9 cellular contexts compared by ENCODE assay signal in genomic region chr17:75514299-75515228, GRCh38. TPM values are rescaled to one million over a fixed set of nuclear protein-coding genes. Genes with fewer than 3 reads are reported as not detected.
DNase-seq lines count a peak whose midpoint lies in the region; ATAC-seq, FAIRE-seq and TF ChIP-seq lines count a peak whose summit lies in the region.
"Had no signal": no experiment of that assay in that cellular context is flagged by ENCODE, and none has a peak within 500 bp of the region (broad histone marks: within the 10 kb centered on the region; RNA-seq: fewer than 3 reads in every experiment).

No MANE protein-coding gene starts in this region.

- intact Hi-C loops in K562 (cut with micrococcal nuclease) = loop anchor here (1.0 to 5.0 kb wide), 3 partner anchors 73 to 238 kb away; partner anchors contain the start of gene MYO15B

- CTCF ChIA-PET in AG04450 (lab: Charles Lee) (interaction anchor here (0.7 kb wide), 1 partner anchor 244 kb away, joined by 3 read pairs; the partner anchor contains the start of gene MIF4GD), K562 (lab: Yijun Ruan, JAX; ENCODE audit: low intra/inter-chr PET ratio) (interaction anchor here (1.6 to 2.2 kb wide), 2 partner anchors 10 to 88 kb away, joined by 9 to 17 read pairs; partner anchors contain the start of gene LLGL2)

- H3K36me3 Mint-ChIP-seq in IgD-negative memory B cell = no peaks in the 10 kb centered on the region

- FAIRE-seq in K562 (lab: Jason Lieb, UNC) = no peak

- H2AFZ ChIP-seq in K562 (ENCODE audit: low read depth, low read length) = peak overlapping the region; percentile 95

- peaks cover 3% of the 10 kb centered on the region for H3K27me3 Mint-ChIP-seq in IgD-negative memory B cell

- H3K4me1 ChIP-seq in K562 (replicated peaks in 1 of 2; ENCODE audit: control insufficient read depth in 2 of 2, insufficient read depth in 2 of 2, low read length in 2 of 2) = peaks cover 34 to 70% of the 10 kb centered on the region in 2 experiments

- TF ChIP-seq RAD21 in K562 (CRISPR knock-in tag; conservative IDR thresholded peaks at IDR 0.05 in 1 of 2, IDR thresholded peaks at IDR 0.05 in 1 of 2) = no peak

- TSS peak; percentile 39 for BruUV-seq in K562 (replicated peaks; lab: Mats Ljungman, UMichigan)

- no peak for TF ChIP-seq POLR2A in K562 (conservative IDR thresholded peaks at IDR 0.05)

- no peak overlapping the region for H3K27ac ChIP-seq in AG04450 (ENCODE audit: low read depth, low read length)
- H3K27ac ChIP-seq in K562 (ENCODE audit: extremely low read depth, low read depth, low read length) = 0 out of 3 replicates have a peak overlapping the region, but pooled peaks have one; percentile 14
- peak overlapping the region; percentile 80 for H3K27ac ChIP-seq in temporal lobe (ENCODE audit: low read depth, low read length)
- H3K27ac ChIP-seq: neutrophil had no signal

- H3K4me3 ChIP-seq in AG04450 (ENCODE audit: low read depth, low read length) (peak overlapping the region; percentile 75), K562 (peak overlapping the region; percentile 91), kidney epithelial cell (ENCODE audit: low read depth, low read length) (peak overlapping the region; percentile 89)

- H3K4me1 Mint-ChIP-seq in IgD-negative memory B cell = peaks cover 14 to 17% (median 15%) of the 10 kb centered on the region in 3 donors

- DNase-seq in AG04450 (ENCODE audit: low read depth, low spot score) (no peak), K562 (ENCODE audit: extremely low read depth in 1 of 4, low spot score in 3 of 4) (peak in 2 of 4 experiments; percentile 42 to 43), kidney epithelial cell (ENCODE audit: low read depth) (peak; percentile 26), Ammon's horn (ENCODE audit: low spot score) (no peak)

- no peaks in the 10 kb centered on the region for H3K9me3 Mint-ChIP-seq in IgD-negative memory B cell

- H4K20me1 ChIP-seq in K562 (replicated peaks; ENCODE audit: control insufficient read depth, insufficient read depth, low read length) = peaks cover 17% of the 10 kb centered on the region

- peak; percentile 0; the same call in 1 of the 3 replicates for ATAC-seq in K562
- ATAC-seq in HG03565 (IDR thresholded peaks at IDR 0.05; ENCODE audit: unreplicated experiment) = no peak
- ATAC-seq in GM21737 (IDR thresholded peaks at IDR 0.05; ENCODE audit: unreplicated experiment) = no peak

- peaks cover 26% of the 10 kb centered on the region; the same call in 2 of the 3 replicates for H3K36me3 ChIP-seq in K562 (ENCODE audit: control insufficient read depth, insufficient read depth, low read length)
- H3K36me3 ChIP-seq in kidney epithelial cell (ENCODE audit: control insufficient read depth, insufficient read depth, low read length) = peaks cover 3% of the 10 kb centered on the region
- H3K36me3 ChIP-seq: neutrophil had no signal

- H3K27me3 ChIP-seq in AG04450 (ENCODE audit: control insufficient read depth, insufficient read depth, low read length) (no peaks in the 10 kb centered on the region), K562 (ENCODE audit: control insufficient read depth in 2 of 2, insufficient read depth in 2 of 2, low read length in 2 of 2) (no peaks in the 10 kb centered on the region), kidney epithelial cell (ENCODE audit: control insufficient read depth, insufficient read depth, low read length) (no peaks in the 10 kb centered on the region)

- H3K9me3 ChIP-seq in AG04450 (ENCODE audit: control insufficient read depth, insufficient read depth, low read length) = no peaks in the 10 kb centered on the region; the same call in 1 of the 2 replicates
- no peaks in the 10 kb centered on the region for H3K9me3 ChIP-seq in K562 (replicated peaks; ENCODE audit: control insufficient read depth, insufficient read depth, low read depth, low read length)
- H3K9me3 ChIP-seq: neutrophil had no signal

- in situ Hi-C loops in K562 (cut with MboI) = no loop called here

- peaks cover 10% of the 10 kb centered on the region for H3K79me2 ChIP-seq in K562 (ENCODE audit: control insufficient read depth, insufficient read depth, low read length)

- POLR2A ChIA-PET in AG04450 (lab: Yijun Ruan, JAX) = no interaction called here
- POLR2A ChIA-PET in K562 (lab: Yijun Ruan, JAX) = interaction anchor here (1.1 to 1.3 kb wide), 3 partner anchors 39 to 254 kb away, joined by 3 read pairs; no protein-coding TSS in a partner anchor

- peak overlapping the region; percentile 87 for H3K4me2 ChIP-seq in K562 (ENCODE audit: insufficient read depth, low read length)

- H3K9ac ChIP-seq in K562 (ENCODE audit: insufficient read depth in 1 of 2, low read depth in 2 of 2, low read length in 2 of 2) = peak overlapping the region; percentile 47 to 86; a peak in 3 of 4 replicates

- peak overlapping the region in 1 of 3 donors; percentile 83 for H3K27ac Mint-ChIP-seq in IgD-negative memory B cell

- TF ChIP-seq EP300 in K562 (IDR thresholded peaks at IDR 0.05; ENCODE audit: low read length) = no peak

- peak overlapping the region in 3 of 4 donors; percentile 61 to 76 (median 73) for H3K4me3 Mint-ChIP-seq in IgD-negative memory B cell

- TF ChIP-seq CTCF in AG04450 (IDR thresholded peaks at IDR 0.05; ENCODE audit: low read depth, low read length) (no peak), K562 (IDR thresholded peaks at IDR 0.05 in 2 of 3, conservative IDR thresholded peaks at IDR 0.05 in 1 of 3; ENCODE audit: insufficient read depth in 2 of 3, low read depth in 1 of 3, low read length in 3 of 3) (no peak), kidney epithelial cell (IDR thresholded peaks at IDR 0.05; ENCODE audit: insufficient read depth, low read length, poor library complexity, severe bottlenecking) (no peak)

- H3K9me1 ChIP-seq in K562 (ENCODE audit: control insufficient read depth, insufficient read depth, low read length) = peaks cover 5% of the 10 kb centered on the region

- 27% methylated on average over 32 of the region's 39 CpGs for WGBS in K562 (ENCODE audit: insufficient coverage, low coverage, missing lambda C conversion rate)

RNA-seq across cellular contexts. Expression of gene CASKIN2, which starts 0.8 kb away (rescaled TPM):
- polyA plus RNA-seq in AG04450 (2011; rRNA removed) (1.9 and 2.8 TPM in 2 replicates), IgD-negative memory B cell (not detected), K562 (2011; rRNA removed) (1.9 and 2.2 TPM in 2 replicates), K562 (2014; fragmentation: Illumina TruSeq; extraction: Trizol) (2.5 and 5.7 TPM in 2 replicates), K562 (2014; fragmentation: Nextera tagmentation; extraction: Ambion mirVana) (under 1 TPM; 0.01 to 0.04 TPM), K562 (2014; rRNA removed) (3.0 and 5.1 TPM in 2 replicates)
- polyA minus RNA-seq in AG04450 (2011; rRNA and poly(A)+ RNA removed) = 7.0 and 7.4 TPM in 2 replicates
- 7.8 and 33.3 TPM in 2 replicates for total RNA-seq in K562 (2011; cell fraction: chromatin; rRNA removed; ENCODE audit: low replicate concordance)
- 14.5 and 19.7 TPM in 2 replicates for total RNA-seq in K562 (2011; cell fraction: nucleolus; rRNA removed)
- total RNA-seq in K562 (2011; cell fraction: nucleoplasm; rRNA removed) = 6.2 and 10.0 TPM in 2 replicates
- total RNA-seq in K562 (2014; rRNA removed) (2.3 and 3.5 TPM in 2 replicates), K562 (2014; rRNA removed; fragmentation: Illumina TruSeq; extraction: Trizol) (1.1 and 1.3 TPM in 2 replicates), K562 (2015; rRNA removed; fragmentation: Illumina TruSeq; extraction: Trizol) (2.1 and 2.3 TPM in 2 replicates), K562 (2021) (12.2 and 14.5 TPM in 2 replicates), kidney epithelial cell (14.7 and 18.3 TPM in 2 replicates), temporal lobe (5.7 TPM)
- 1.2 and 1.5 TPM in 2 replicates for polyA plus RNA-seq in K562 (2011; cell fraction: cytosol; rRNA removed)
- 6.5 and 13.9 TPM in 2 replicates for polyA plus RNA-seq in K562 (2011; cell fraction: nucleus; rRNA removed)
- 4.8 and 5.2 TPM in 2 replicates for polyA plus RNA-seq in K562 (2012)
- polyA minus RNA-seq in K562 (2011; rRNA and poly(A)+ RNA removed) = 1.8 and 1.9 TPM in 2 replicates
- 3.8 and 8.4 TPM in 2 replicates for polyA minus RNA-seq in K562 (2011; cell fraction: cytosol; rRNA and poly(A)+ RNA removed)
- 8.6 and 9.6 TPM in 2 replicates for polyA minus RNA-seq in K562 (2011; cell fraction: nucleus; rRNA and poly(A)+ RNA removed)

RNA-seq across cellular contexts. Expression of gene TSEN54, which starts 1.8 kb away (rescaled TPM):
- polyA plus RNA-seq in AG04450 (2011; rRNA removed) (8.8 and 10.9 TPM in 2 replicates), IgD-negative memory B cell (34.9 TPM), K562 (2011; rRNA removed) (57.6 and 62.0 TPM in 2 replicates), K562 (2014; fragmentation: Illumina TruSeq; extraction: Trizol) (40.0 and 41.6 TPM in 2 replicates), K562 (2014; fragmentation: Nextera tagmentation; extraction: Ambion mirVana) (10 to 100 TPM in 1 of 2 experiments, 1 to 10 TPM in 1; 5.9 to 13.6 TPM), K562 (2014; rRNA removed) (55.6 and 62.6 TPM in 2 replicates)
- polyA minus RNA-seq in AG04450 (2011; rRNA and poly(A)+ RNA removed) = 9.4 and 10.8 TPM in 2 replicates
- total RNA-seq in K562 (2011; cell fraction: chromatin; rRNA removed; ENCODE audit: low replicate concordance) = 43.1 and 96.1 TPM in 2 replicates
- 63.2 and 67.5 TPM in 2 replicates for total RNA-seq in K562 (2011; cell fraction: nucleolus; rRNA removed)
- 52.4 and 53.0 TPM in 2 replicates for total RNA-seq in K562 (2011; cell fraction: nucleoplasm; rRNA removed)
- total RNA-seq in K562 (2014; rRNA removed) (53.0 and 81.0 TPM in 2 replicates), K562 (2014; rRNA removed; fragmentation: Illumina TruSeq; extraction: Trizol) (34.6 and 48.9 TPM in 2 replicates), K562 (2015; rRNA removed; fragmentation: Illumina TruSeq; extraction: Trizol) (35.6 and 37.2 TPM in 2 replicates), K562 (2021) (58.0 and 64.3 TPM in 2 replicates), kidney epithelial cell (22.5 and 23.5 TPM in 2 replicates), temporal lobe (7.6 TPM)
- 56.9 and 82.8 TPM in 2 replicates for polyA plus RNA-seq in K562 (2011; cell fraction: cytosol; rRNA removed)
- 77.8 and 89.5 TPM in 2 replicates for polyA plus RNA-seq in K562 (2011; cell fraction: nucleus; rRNA removed)
- polyA plus RNA-seq in K562 (2012) = 38.5 and 39.9 TPM in 2 replicates
- polyA minus RNA-seq in K562 (2011; rRNA and poly(A)+ RNA removed) = 23.1 and 38.9 TPM in 2 replicates
- polyA minus RNA-seq in K562 (2011; cell fraction: cytosol; rRNA and poly(A)+ RNA removed) = 16.1 and 23.9 TPM in 2 replicates
- polyA minus RNA-seq in K562 (2011; cell fraction: nucleus; rRNA and poly(A)+ RNA removed) = 14.4 and 17.5 TPM in 2 replicates

RNA-seq across cellular contexts. Expression of gene LLGL2, which starts 10.9 kb away (rescaled TPM):
- polyA plus RNA-seq in AG04450 (2011; rRNA removed) = 0.19 and 0.24 TPM in 2 replicates
- 0.69 TPM in 1 of 2 replicates, not detected in the other for polyA minus RNA-seq in AG04450 (2011; rRNA and poly(A)+ RNA removed)
- polyA plus RNA-seq in IgD-negative memory B cell = 21.8 TPM
- 25.4 and 96.6 TPM in 2 replicates for total RNA-seq in K562 (2011; cell fraction: chromatin; rRNA removed; ENCODE audit: low replicate concordance)
- 63.3 and 66.7 TPM in 2 replicates for total RNA-seq in K562 (2011; cell fraction: nucleolus; rRNA removed)
- total RNA-seq in K562 (2011; cell fraction: nucleoplasm; rRNA removed) = 38.1 and 42.6 TPM in 2 replicates
- 17.9 and 19.5 TPM in 2 replicates for total RNA-seq in K562 (2014; rRNA removed)
- total RNA-seq in K562 (2014; rRNA removed; fragmentation: Illumina TruSeq; extraction: Trizol) = 1.8 and 3.0 TPM in 2 replicates
- 10.2 and 11.8 TPM in 2 replicates for total RNA-seq in K562 (2015; rRNA removed; fragmentation: Illumina TruSeq; extraction: Trizol)
- 24.4 and 25.2 TPM in 2 replicates for total RNA-seq in K562 (2021)
- polyA plus RNA-seq in K562 (2011; rRNA removed) = 12.5 and 16.0 TPM in 2 replicates
- 14.3 and 34.7 TPM in 2 replicates for polyA plus RNA-seq in K562 (2011; cell fraction: cytosol; rRNA removed)
- polyA plus RNA-seq in K562 (2011; cell fraction: nucleus; rRNA removed) = 44.8 and 82.4 TPM in 2 replicates
- polyA plus RNA-seq in K562 (2012) = 14.8 and 26.6 TPM in 2 replicates
- 3.7 and 14.7 TPM in 2 replicates for polyA plus RNA-seq in K562 (2014; fragmentation: Illumina TruSeq; extraction: Trizol)
- 1 to 10 TPM in 1 of 2 experiments, under 1 TPM in 1; 0.32 to 1.3 TPM for polyA plus RNA-seq in K562 (2014; fragmentation: Nextera tagmentation; extraction: Ambion mirVana)
- polyA plus RNA-seq in K562 (2014; rRNA removed) = 17.7 and 23.7 TPM in 2 replicates
- polyA minus RNA-seq in K562 (2011; rRNA and poly(A)+ RNA removed) = 4.3 and 6.7 TPM in 2 replicates
- 10.6 and 11.3 TPM in 2 replicates for polyA minus RNA-seq in K562 (2011; cell fraction: cytosol; rRNA and poly(A)+ RNA removed)
- polyA minus RNA-seq in K562 (2011; cell fraction: nucleus; rRNA and poly(A)+ RNA removed) = 21.3 and 23.8 TPM in 2 replicates
- total RNA-seq in kidney epithelial cell = 50.6 and 61.8 TPM in 2 replicates
- 0.74 TPM for total RNA-seq in temporal lobe

RNA-seq across cellular contexts. Expression of gene TMEM94, which starts 58.1 kb away (rescaled TPM):
- polyA plus RNA-seq in AG04450 (2011; rRNA removed) (14.8 and 23.2 TPM in 2 replicates), IgD-negative memory B cell (19.5 TPM), K562 (2011; rRNA removed) (15.7 and 53.7 TPM in 2 replicates), K562 (2014; fragmentation: Illumina TruSeq; extraction: Trizol) (48.1 and 55.6 TPM in 2 replicates), K562 (2014; fragmentation: Nextera tagmentation; extraction: Ambion mirVana) (1 to 10 TPM in 1 of 2 experiments, under 1 TPM in 1; 0.35 to 1.6 TPM), K562 (2014; rRNA removed) (26.1 and 31.4 TPM in 2 replicates)
- 31.6 and 51.2 TPM in 2 replicates for polyA minus RNA-seq in AG04450 (2011; rRNA and poly(A)+ RNA removed)
- 116 and 363 TPM in 2 replicates for total RNA-seq in K562 (2011; cell fraction: chromatin; rRNA removed; ENCODE audit: low replicate concordance)
- 190 and 220 TPM in 2 replicates for total RNA-seq in K562 (2011; cell fraction: nucleolus; rRNA removed)
- 137 and 149 TPM in 2 replicates for total RNA-seq in K562 (2011; cell fraction: nucleoplasm; rRNA removed)
- total RNA-seq in K562 (2014; rRNA removed) (13.5 and 20.4 TPM in 2 replicates), K562 (2014; rRNA removed; fragmentation: Illumina TruSeq; extraction: Trizol) (6.5 and 10.0 TPM in 2 replicates), K562 (2015; rRNA removed; fragmentation: Illumina TruSeq; extraction: Trizol) (14.4 and 17.2 TPM in 2 replicates), K562 (2021) (32.8 and 42.1 TPM in 2 replicates), kidney epithelial cell (72.7 and 86.4 TPM in 2 replicates), temporal lobe (20.7 TPM)
- 33.2 and 34.4 TPM in 2 replicates for polyA plus RNA-seq in K562 (2011; cell fraction: cytosol; rRNA removed)
- 322 and 398 TPM in 2 replicates for polyA plus RNA-seq in K562 (2011; cell fraction: nucleus; rRNA removed)
- polyA plus RNA-seq in K562 (2012) = 42.5 and 69.5 TPM in 2 replicates
- polyA minus RNA-seq in K562 (2011; rRNA and poly(A)+ RNA removed) = 11.4 and 20.1 TPM in 2 replicates
- 28.0 and 36.5 TPM in 2 replicates for polyA minus RNA-seq in K562 (2011; cell fraction: cytosol; rRNA and poly(A)+ RNA removed)
- polyA minus RNA-seq in K562 (2011; cell fraction: nucleus; rRNA and poly(A)+ RNA removed) = 74.6 and 97.4 TPM in 2 replicates
